Comparison of ENCODE assay signal across 8 cellular contexts in the genomic region with DNA sequence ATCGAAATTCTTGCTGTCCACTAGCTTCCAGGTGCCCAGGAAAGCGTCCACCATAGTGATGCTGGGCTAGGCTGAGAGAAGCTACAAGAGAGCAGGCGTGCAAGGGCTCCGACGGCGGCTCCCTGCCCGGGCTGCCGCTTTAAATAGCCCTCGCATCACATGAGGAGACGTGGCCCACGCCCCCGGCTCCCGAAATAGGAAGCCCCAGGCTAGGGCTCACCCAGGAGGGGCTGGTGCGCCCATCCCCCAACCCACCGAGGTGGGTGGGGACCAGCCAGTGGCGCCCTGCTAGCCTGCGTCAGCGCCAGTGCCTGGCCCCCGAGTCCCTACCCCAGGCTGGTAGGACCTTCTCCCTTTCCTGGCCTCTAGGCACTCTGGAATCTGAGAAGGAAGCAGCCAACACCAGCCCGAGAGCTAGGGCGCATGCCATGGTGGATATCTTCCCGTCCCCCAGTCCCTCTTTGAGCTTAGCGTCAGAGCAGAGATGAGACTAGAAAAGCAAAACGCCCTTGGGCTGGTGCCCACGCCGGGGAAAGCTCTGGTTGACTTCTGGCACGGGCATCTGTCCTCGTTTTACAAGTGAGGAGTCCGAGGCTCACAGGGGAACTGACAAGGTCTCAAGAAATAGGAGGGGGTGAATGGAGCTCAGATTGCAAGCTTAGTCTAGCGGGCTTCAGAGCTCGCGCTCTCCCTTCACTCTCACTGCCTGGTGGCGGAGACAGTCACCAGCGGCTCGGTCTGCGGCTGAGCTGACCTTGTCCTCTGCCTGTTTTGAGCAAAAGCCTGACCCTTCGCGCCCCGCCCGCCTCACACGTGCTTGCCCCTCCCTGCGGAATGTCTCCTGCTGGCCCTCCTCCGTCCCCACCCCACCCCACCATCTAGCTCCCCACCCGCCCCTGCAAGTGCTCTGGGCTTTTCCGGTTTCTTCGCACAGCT. TPM values are rescaled to one million over a fixed set of nuclear protein-coding genes. Genes with fewer than 3 reads are reported as not detected.
DNase-seq lines count a peak whose midpoint lies in the region; ATAC-seq and TF ChIP-seq lines count a peak whose summit lies in the region.

A gene (minus strand): TSS at position 116 of the 936 bp plus-strand sequence. CDS start 62 bp downstream, at position 54.

- intact Hi-C loops in tibial artery (cut with DNase I; ENCODE audit: low total_unique reads), result no loop called here

- TF ChIP-seq CTCF in fibroblast of villous mesenchyme (IDR thresholded peaks at IDR 0.05; ENCODE audit: insufficient read depth, low read depth, low read length), result no peak
- peak in 1 of 2 experiments; percentile 11 for TF ChIP-seq CTCF in tibial artery (IDR thresholded peaks at IDR 0.05)

- H3K27me3 ChIP-seq in tibial artery, result no peaks in the 10 kb centered on the region

- H3K4me3 ChIP-seq in fibroblast of villous mesenchyme (ENCODE audit: low read depth, low read length) (peak within 1 kb of the TSS; percentile 56), tibial artery (peak within 1 kb of the TSS; percentile 56)

- H3K9me3 ChIP-seq in tibial artery, result no peaks in the 10 kb centered on the region

- no peaks in the 10 kb centered on the region for H3K36me3 ChIP-seq in tibial artery

- DNase-seq in EH (ENCODE audit: low read depth), result peak; percentile 72
- DNase-seq in NCI-H1092 treated with DMSO at 0.1 percent for 48 hours (lab: John Stamatoyannopoulos, UW), result peak; percentile 73
- peak; percentile 44 to 56 for DNase-seq in activated T-cell treated with anti-CD3 and anti-CD28 coated beads, Interleukin-2, amount 50 U/mL, for 48 hours
- DNase-seq in fibroblast of villous mesenchyme (ENCODE audit: low read depth), result peak; percentile 66
- DNase-seq in myocyte (ENCODE audit: low read depth), result peak; percentile 95
- DNase-seq in tibial artery, result peak; percentile 80 to 93

- ATAC-seq in GM19324 (IDR thresholded peaks at IDR 0.05; ENCODE audit: low FRiP score, unreplicated experiment) (no peak), GM18858 (IDR thresholded peaks at IDR 0.05; ENCODE audit: unreplicated experiment) (no peak)

- peaks cover 6 to 71% (median 54%) of the 10 kb centered on the region in 4 donors for H3K4me1 ChIP-seq in tibial artery

- H3K27ac ChIP-seq in tibial artery, result peak within 1 kb of the TSS; percentile 81 to 92

RNA-seq across cellular contexts. Expression of the gene that starts here (rescaled TPM):
- total RNA-seq in fibroblast of villous mesenchyme (54.8 and 89.9 TPM in 2 replicates), myocyte (380 and 601 TPM in 2 replicates)
- polyA plus RNA-seq in myocyte (2012), result 786 TPM
